8 cellular contexts compared by ENCODE assay signal in genomic region chr17:27654654-27655524, GRCh38. TPM values are rescaled to one million over a fixed set of nuclear protein-coding genes. Genes with fewer than 3 reads are reported as not detected.
DNase-seq lines count a peak whose midpoint lies in the region; ATAC-seq and TF ChIP-seq lines count a peak whose summit lies in the region.

No MANE protein-coding gene starts in this region.

- no peak overlapping the region for H3K23ac ChIP-seq in IMR-90 (ENCODE audit: low read depth, low read length)

- no peak overlapping the region for H2BK20ac ChIP-seq in IMR-90 (ENCODE audit: low read depth, low read length)

- peak; percentile 44 to 73 (median 44) for DNase-seq in CD4-positive, CD25-positive, alpha-beta regulatory T cell
- peak; percentile 45 for DNase-seq in IMR-90
- DNase-seq in RKO (ENCODE audit: low spot score): peak; percentile 85
- peak; percentile 77 to 80 for DNase-seq in activated T-cell treated with anti-CD3 and anti-CD28 coated beads, Interleukin-2, amount 50 U/mL, for 72 hours
- DNase-seq in fibroblast of the aortic adventitia (ENCODE audit: low read depth): peak; percentile 59
- DNase-seq in nucleus accumbens (lab: John Stamatoyannopoulos, UW): peak in 44 of 56 donors; percentile 12 to 76 (median 40)
- DNase-seq in thyroid gland: peak; percentile 64 to 68

- H4K91ac ChIP-seq in IMR-90 (ENCODE audit: insufficient read depth, low read depth, low read length): no peak overlapping the region

- TF ChIP-seq RAD21 in IMR-90 (IDR thresholded peaks at IDR 0.05; ENCODE audit: low read length): peak; percentile 52

- H3K4me2 ChIP-seq in IMR-90 (ENCODE audit: low read depth, low read length): no peak overlapping the region

- no peak overlapping the region for H3K14ac ChIP-seq in IMR-90 (replicated peaks; ENCODE audit: low read depth, low read length)

- dilution Hi-C loops in IMR-90 (cut with HindIII; ENCODE audit: low sequenced_read_pairs, unreplicated experiment): no loop called here

- 35% methylated on average over 21 of the region's 34 CpGs; no CpG with 5 or more reads in 1 of the 2 experiments for WGBS in IMR-90 (ENCODE audit: extremely low coverage in 2 of 2, insufficient read length in 1 of 2), 2 experiments
- 49 to 70% methylated on average over 21 to 31 of the region's 34 CpGs for WGBS in thyroid gland, 2 donors

- H3K4me3 Mint-ChIP-seq in CD4-positive, CD25-positive, alpha-beta regulatory T cell: no peak overlapping the region
- H3K4me3 Mint-ChIP-seq in activated T-cell treated with anti-CD3 and anti-CD28 coated beads, Interleukin-2, amount 50 U/mL, for 72 hours: no peak overlapping the region

- in situ Hi-C loops in IMR-90 (cut with MboI; ENCODE audit: low sequenced_read_pairs): loop anchor here (10.0 kb wide), 1 partner anchor 230 kb away; no protein-coding TSS in a partner anchor

- peaks cover 5% of the 10 kb centered on the region for H3K27me3 Mint-ChIP-seq in CD4-positive, CD25-positive, alpha-beta regulatory T cell
- no peaks in the 10 kb centered on the region for H3K27me3 Mint-ChIP-seq in activated T-cell treated with anti-CD3 and anti-CD28 coated beads, Interleukin-2, amount 50 U/mL, for 72 hours (ENCODE audit: low read depth)

- no peaks in the 10 kb centered on the region; the same call in 1 of the 2 replicates for H3K9me1 ChIP-seq in IMR-90 (ENCODE audit: insufficient read depth, low read length)

- no peak overlapping the region for H2AK9ac ChIP-seq in IMR-90 (replicated peaks; ENCODE audit: low read depth, low read length, poor library complexity)

- no peaks in the 10 kb centered on the region for H3K79me1 ChIP-seq in IMR-90 (ENCODE audit: low read depth in 1 of 2, low read length in 2 of 2)

- H2BK120ac ChIP-seq in IMR-90 (ENCODE audit: low read depth, low read length): no peak overlapping the region

- no peaks in the 10 kb centered on the region for H3K9me3 Mint-ChIP-seq in CD4-positive, CD25-positive, alpha-beta regulatory T cell
- no peaks in the 10 kb centered on the region for H3K9me3 Mint-ChIP-seq in activated T-cell treated with anti-CD3 and anti-CD28 coated beads, Interleukin-2, amount 50 U/mL, for 72 hours

- BruUV-seq in IMR-90 (replicated peaks; lab: Mats Ljungman, UMichigan): no TSS peak

- no peak overlapping the region for H3K18ac ChIP-seq in IMR-90 (ENCODE audit: low read depth, low read length)

- peak; percentile 55 to 56 for ATAC-seq in CD4-positive, CD25-positive, alpha-beta regulatory T cell (ENCODE audit: low read depth in 2 of 2)
- ATAC-seq in GM19467 (IDR thresholded peaks at IDR 0.05; ENCODE audit: unreplicated experiment) (peak; percentile 80), IMR-90 (ENCODE audit: low read depth) (peak; percentile 75)
- peak; percentile 83 to 85 for ATAC-seq in activated T-cell treated with anti-CD3 and anti-CD28 coated beads, Interleukin-2, amount 50 U/mL, for 72 hours (replicated peaks in 1 of 2)

- peak overlapping the region in 1 of 3 donors; percentile 41 for H3K27ac Mint-ChIP-seq in CD4-positive, CD25-positive, alpha-beta regulatory T cell
- H3K27ac Mint-ChIP-seq in activated T-cell treated with anti-CD3 and anti-CD28 coated beads, Interleukin-2, amount 50 U/mL, for 72 hours: no peak overlapping the region

- H3K27me3 ChIP-seq in CD4-positive, CD25-positive, alpha-beta regulatory T cell (ENCODE audit: control insufficient read depth, insufficient read depth, low read length): no peaks in the 10 kb centered on the region
- peaks cover 2% of the 10 kb centered on the region; the same call in 1 of the 2 replicates for H3K27me3 ChIP-seq in IMR-90 (ENCODE audit: control insufficient read depth, insufficient read depth, low read length)
- H3K27me3 ChIP-seq in thyroid gland: no peaks in the 10 kb centered on the region

- peaks cover 0 to 8% (median 4%) of the 10 kb centered on the region in 4 donors for H3K4me1 Mint-ChIP-seq in CD4-positive, CD25-positive, alpha-beta regulatory T cell
- H3K4me1 Mint-ChIP-seq in activated T-cell treated with anti-CD3 and anti-CD28 coated beads, Interleukin-2, amount 50 U/mL, for 72 hours (ENCODE audit: low read depth): peaks cover 7% of the 10 kb centered on the region

- no peaks in the 10 kb centered on the region for H3K36me3 Mint-ChIP-seq in CD4-positive, CD25-positive, alpha-beta regulatory T cell
- no peaks in the 10 kb centered on the region for H3K36me3 Mint-ChIP-seq in activated T-cell treated with anti-CD3 and anti-CD28 coated beads, Interleukin-2, amount 50 U/mL, for 72 hours (ENCODE audit: insufficient read depth in 2 of 2)

- H2BK15ac ChIP-seq in IMR-90 (ENCODE audit: low read depth, low read length): no peak overlapping the region

- no peak overlapping the region for H3K4ac ChIP-seq in IMR-90 (ENCODE audit: low read depth, low read length)

- intact Hi-C loops in IMR-90 (cut with micrococcal nuclease) (loop anchor here (1.0 to 5.0 kb wide), 3 partner anchors 101 to 418 kb away; no protein-coding TSS in a partner anchor), thyroid gland (cut with DNase I) (loop anchor here (5.0 kb wide), 2 partner anchors 53 to 102 kb away; no protein-coding TSS in a partner anchor)

- H3K4me3 ChIP-seq in CD4-positive, CD25-positive, alpha-beta regulatory T cell (ENCODE audit: low read depth, low read length): no peak overlapping the region
- H3K4me3 ChIP-seq in IMR-90 (ENCODE audit: insufficient read depth, low read depth, low read length): no peak overlapping the region
- no peak overlapping the region for H3K4me3 ChIP-seq in fibroblast of the aortic adventitia (ENCODE audit: low read depth, low read length)
- no peak overlapping the region for H3K4me3 ChIP-seq in thyroid gland (replicated peaks in 1 of 3)

- H3K56ac ChIP-seq in IMR-90 (ENCODE audit: extremely low read depth, insufficient read depth, low read length): no peak overlapping the region

- TF ChIP-seq POLR2A in IMR-90 (IDR thresholded peaks at IDR 0.05; ENCODE audit: low read depth, low read length) (no peak), thyroid gland (IDR thresholded peaks at IDR 0.05) (no peak)

- no peaks in the 10 kb centered on the region for H3K36me3 ChIP-seq in CD4-positive, CD25-positive, alpha-beta regulatory T cell (ENCODE audit: control insufficient read depth, insufficient read depth, low read length)
- H3K36me3 ChIP-seq in IMR-90 (ENCODE audit: control insufficient read depth, insufficient read depth, low read length) (no peaks in the 10 kb centered on the region), thyroid gland (no peaks in the 10 kb centered on the region)

- peak overlapping the region; percentile 73 for H2AFZ ChIP-seq in IMR-90 (replicated peaks; ENCODE audit: low read length, poor library complexity)

- no peaks in the 10 kb centered on the region; the same call in 1 of the 2 replicates for H4K20me1 ChIP-seq in IMR-90 (ENCODE audit: insufficient read depth, low read length)

- H4K5ac ChIP-seq in IMR-90 (ENCODE audit: low read depth, low read length): no peak overlapping the region

- no peak overlapping the region for H4K8ac ChIP-seq in IMR-90 (ENCODE audit: low read depth in 2 of 2, low read length in 2 of 2)

- TF ChIP-seq CTCF in IMR-90 (conservative IDR thresholded peaks at IDR 0.05; ENCODE audit: low read depth, low read length): peak; percentile 73
- TF ChIP-seq CTCF in fibroblast of the aortic adventitia (IDR thresholded peaks at IDR 0.05; ENCODE audit: insufficient read depth, low read length): peak; percentile 77
- TF ChIP-seq CTCF in thyroid gland (IDR thresholded peaks at IDR 0.05): peak; percentile 74 to 88 (median 81)

- no peak overlapping the region for H3K27ac ChIP-seq in CD4-positive, CD25-positive, alpha-beta regulatory T cell (ENCODE audit: insufficient read depth, low read length, poor library complexity, severe bottlenecking)
- no peak overlapping the region for H3K27ac ChIP-seq in IMR-90 (ENCODE audit: insufficient read depth, low read length)
- no peak overlapping the region for H3K27ac ChIP-seq in thyroid gland

- POLR2A ChIA-PET in IMR-90 (lab: Charles Lee; ENCODE audit: unreplicated experiment): no interaction called here

- H3K9me3 ChIP-seq in CD4-positive, CD25-positive, alpha-beta regulatory T cell (ENCODE audit: control insufficient read depth in 2 of 2, low read length in 2 of 2): no peaks in the 10 kb centered on the region
- H3K9me3 ChIP-seq in IMR-90 (ENCODE audit: control insufficient read depth, insufficient read depth, low read length) (no peaks in the 10 kb centered on the region), thyroid gland (no peaks in the 10 kb centered on the region)

- no peak overlapping the region for H2BK5ac ChIP-seq in IMR-90 (ENCODE audit: low read depth, low read length, poor library complexity, severe bottlenecking)

- CTCF ChIA-PET in IMR-90 (lab: Yijun Ruan, JAX): interaction anchor here (0.6 to 1.9 kb wide), 12 partner anchors 39 to 982 kb away, joined by 3 to 10 read pairs (median 4); partner anchors contain the start of gene NOS2

- no peak overlapping the region for H3K9ac ChIP-seq in IMR-90 (ENCODE audit: low read depth, low read length)

- no peak overlapping the region for H2AK5ac ChIP-seq in IMR-90 (ENCODE audit: low read depth, low read length)

- H3K4me1 ChIP-seq in CD4-positive, CD25-positive, alpha-beta regulatory T cell (ENCODE audit: control insufficient read depth, insufficient read depth, low read length, poor library complexity, severe bottlenecking): peaks cover 7% of the 10 kb centered on the region
- H3K4me1 ChIP-seq in IMR-90 (ENCODE audit: control insufficient read depth, insufficient read depth, low read length) (no peaks in the 10 kb centered on the region), thyroid gland (no peaks in the 10 kb centered on the region)

TF ChIP-seq in IMR-90, 13 proteins besides CTCF, POLR2A, EP300 and RAD21:
- TF ChIP-seq MXI1 (IDR thresholded peaks at IDR 0.05; ENCODE audit: borderline replicate concordance, low read depth, low read length) (no peak), SMC3 (IDR thresholded peaks at IDR 0.05; ENCODE audit: low read depth, low read length) (peak; percentile 74)

RNA-seq across cellular contexts. Expression of gene LGALS9, which starts 23.9 kb away (rescaled TPM):
- 122 TPM for total RNA-seq in CD4-positive, CD25-positive, alpha-beta regulatory T cell
- polyA plus RNA-seq in CD4-positive, CD25-positive, alpha-beta regulatory T cell: 10 to 100 TPM; 38.3 to 56.6 (median 40.2) TPM
- total RNA-seq in IMR-90 (2012; rRNA removed): 0.54 and 0.83 TPM in 2 replicates
- 2.5 and 3.7 TPM in 2 replicates for polyA plus RNA-seq in IMR-90 (2012; rRNA removed)
- 1.1 and 2.0 TPM in 2 replicates for polyA plus RNA-seq in IMR-90 (2012; cell fraction: cytosol; rRNA removed)
- polyA plus RNA-seq in IMR-90 (2012; cell fraction: nucleus; rRNA removed; ENCODE audit: low replicate concordance): 6.8 and 8.6 TPM in 2 replicates
- total RNA-seq in activated T-cell treated with anti-CD3 and anti-CD28 coated beads, Interleukin-2, amount 50 U/mL, for 72 hours: 10 to 100 TPM; 44.8 to 46.3 TPM
- total RNA-seq in fibroblast of the aortic adventitia (ENCODE audit: low replicate concordance): 0.90 and 5.4 TPM in 2 replicates
- total RNA-seq in thyroid gland: 10 to 100 TPM in 3 of 4 donors, 1 to 10 TPM in 1; 8.9 to 36.4 (median 18.0) TPM
